Comparison of ENCODE assay signal across 1 cellular context in genomic region chr12:115452751-115453281, GRCh38.
TF ChIP-seq lines count a peak whose summit lies in the region.

No MANE protein-coding gene starts in this region.

TF ChIP-seq in HCT116, 20 proteins besides CTCF, POLR2A, EP300 and RAD21 (continued from another document):
- TF ChIP-seq ZBTB33 (IDR thresholded peaks at IDR 0.05; ENCODE audit: extremely low read depth, insufficient replicate concordance, low read length) (no peak), EZH2phosphoT487 (IDR thresholded peaks at IDR 0.05; ENCODE audit: borderline replicate concordance) (no peak), EZH2 (IDR thresholded peaks at IDR 0.05) (no peak), SP1 (IDR thresholded peaks at IDR 0.05; ENCODE audit: low read depth) (no peak), MAX (IDR thresholded peaks at IDR 0.05) (no peak), FOSL1 (IDR thresholded peaks at IDR 0.05; ENCODE audit: low read depth) (no peak), YY1 (IDR thresholded peaks at IDR 0.05; ENCODE audit: extremely low read depth, insufficient replicate concordance, low read depth, low read length) (no peak), JUND (IDR thresholded peaks at IDR 0.05) (no peak)
